In the genomic region with DNA sequence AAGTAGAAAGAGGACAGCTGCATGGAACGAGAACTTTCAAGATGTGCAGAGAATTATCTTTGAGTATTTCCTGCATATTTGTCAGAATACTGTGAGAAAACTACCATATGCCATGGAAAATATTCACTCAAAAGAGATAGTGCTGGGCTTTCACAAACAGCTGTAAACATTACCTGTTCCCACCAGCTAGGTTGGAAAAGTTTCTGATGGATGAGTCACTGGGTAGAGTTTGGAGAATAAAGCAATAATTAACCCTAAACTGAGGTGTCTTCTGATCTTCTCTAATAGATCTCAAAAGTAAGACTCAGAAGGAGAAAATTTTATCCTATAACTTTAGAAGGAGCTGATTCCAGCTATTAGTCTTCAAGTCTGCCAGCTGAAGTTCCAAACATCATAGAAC, we compare ENCODE assay signal across 12 cellular contexts. TPM values are rescaled to one million over a fixed set of nuclear protein-coding genes. Genes with fewer than 3 reads are reported as not detected.
DNase-seq lines count a peak whose midpoint lies in the region; ATAC-seq lines count a peak whose summit lies in the region.
"Had no signal": no experiment of that assay in that cellular context is flagged by ENCODE, and none has a peak within 500 bp of the region (broad histone marks: within the 10 kb centered on the region; RNA-seq: fewer than 3 reads in every experiment).

No MANE protein-coding gene starts in this region.

- no peak for ATAC-seq in GM19023 (IDR thresholded peaks at IDR 0.05; ENCODE audit: unreplicated experiment)
- no peak for ATAC-seq in HG02885 (IDR thresholded peaks at IDR 0.05; ENCODE audit: poor library complexity, unreplicated experiment)
- ATAC-seq: GM23338, K562 had no signal

- peak; percentile 14 for DNase-seq in HT-29 (ENCODE audit: low spot score)
- DNase-seq in amniotic epithelial cell (ENCODE audit: low read depth) = peak; percentile 9
- DNase-seq in kidney glomerular epithelial cell (lab: John Stamatoyannopoulos, UW) = peak; percentile 17
- DNase-seq in DMS114 treated with DMSO at 0.1 percent for 48 hours (lab: John Stamatoyannopoulos, UW; ENCODE audit: unreplicated experiment) = no peak
- DNase-seq: AML-193; CD4-positive, alpha-beta T cell; HCEC 1CT; IMR-90 had no signal

RNA-seq across cellular contexts. Expression of gene FSIP2, which starts 3.9 kb away (rescaled TPM):
- total RNA-seq in HT-29 (2014; rRNA removed; shearing (Covaris generic)) = 0.05 and 0.21 TPM in 2 replicates
